ENCODE assay signal across 3 cellular contexts in the genomic region with DNA sequence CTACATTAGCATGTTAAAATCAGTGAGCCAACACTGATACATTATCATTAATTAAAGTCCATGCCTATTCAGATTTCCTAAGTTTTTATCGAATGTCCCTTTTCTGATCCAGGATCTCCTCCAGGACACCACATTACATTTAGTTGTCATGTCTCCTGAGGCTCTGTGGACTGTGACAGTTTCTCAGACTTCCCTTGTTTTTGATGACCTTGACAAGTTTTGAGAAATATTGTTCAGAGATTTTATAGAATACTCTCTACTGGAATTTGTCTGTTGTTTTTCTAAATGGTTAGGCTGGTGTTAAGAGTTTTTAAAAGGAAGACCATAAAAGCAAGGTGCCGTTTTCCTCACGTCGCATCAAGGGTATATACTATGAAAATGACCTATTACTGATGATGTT.
TF ChIP-seq lines count a peak whose summit lies in the region.

No MANE protein-coding gene starts in this region.

TF ChIP-seq in HepG2, 621 proteins besides CTCF, POLR2A, EP300 and RAD21:
- TF ChIP-seq MAFF (IDR thresholded peaks at IDR 0.05; ENCODE audit: low read depth, low read length) (peak; percentile 25; the same call in 1 of the 2 replicates), MAFK (conservative IDR thresholded peaks at IDR 0.05 in 1 of 2, IDR thresholded peaks at IDR 0.05 in 1 of 2; ENCODE audit: low read length in 2 of 2) (peak; percentile 42 to 51; a peak in 3 of 4 replicates), CC2D1A (CRISPR knock-in tag; IDR thresholded peaks at IDR 0.05) (no peak)
- TF ChIP-seq, protein P1, sequence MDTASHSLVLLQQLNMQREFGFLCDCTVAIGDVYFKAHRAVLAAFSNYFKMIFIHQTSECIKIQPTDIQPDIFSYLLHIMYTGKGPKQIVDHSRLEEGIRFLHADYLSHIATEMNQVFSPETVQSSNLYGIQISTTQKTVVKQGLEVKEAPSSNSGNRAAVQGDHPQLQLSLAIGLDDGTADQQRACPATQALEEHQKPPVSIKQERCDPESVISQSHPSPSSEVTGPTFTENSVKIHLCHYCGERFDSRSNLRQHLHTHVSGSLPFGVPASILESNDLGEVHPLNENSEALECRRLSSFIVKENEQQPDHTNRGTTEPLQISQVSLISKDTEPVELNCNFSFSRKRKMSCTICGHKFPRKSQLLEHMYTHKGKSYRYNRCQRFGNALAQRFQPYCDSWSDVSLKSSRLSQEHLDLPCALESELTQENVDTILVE (CRISPR knock-in tag; IDR thresholded peaks at IDR 0.05), result no peak

TF ChIP-seq in A549, 52 proteins besides CTCF, POLR2A, EP300 and RAD21:
- TF ChIP-seq HOXA7 (CRISPR knock-in tag; IDR thresholded peaks at IDR 0.05), result no peak
- TF ChIP-seq MAFK (IDR thresholded peaks at IDR 0.05; ENCODE audit: partially characterized antibody), result peak; percentile 59

TF ChIP-seq in K562, 482 proteins besides CTCF, POLR2A, EP300 and RAD21:
- TF ChIP-seq SRSF7 (optimal IDR thresholded peaks at IDR 0.05; ENCODE audit: low read depth, low read length), result no peak
- TF ChIP-seq, protein P2, sequence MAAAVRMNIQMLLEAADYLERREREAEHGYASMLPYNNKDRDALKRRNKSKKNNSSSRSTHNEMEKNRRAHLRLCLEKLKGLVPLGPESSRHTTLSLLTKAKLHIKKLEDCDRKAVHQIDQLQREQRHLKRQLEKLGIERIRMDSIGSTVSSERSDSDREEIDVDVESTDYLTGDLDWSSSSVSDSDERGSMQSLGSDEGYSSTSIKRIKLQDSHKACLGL (CRISPR knock-in tag; IDR thresholded peaks at IDR 0.05; ENCODE audit: borderline replicate concordance, poor library complexity, severe bottlenecking), result no peak
- peak; percentile 48; the same call in 1 of the 2 replicates for TF ChIP-seq ZNF316 (IDR thresholded peaks at IDR 0.05)
- TF ChIP-seq ZNF507 (tag; conservative IDR thresholded peaks at IDR 0.05), result no peak
- TF ChIP-seq, protein P3, sequence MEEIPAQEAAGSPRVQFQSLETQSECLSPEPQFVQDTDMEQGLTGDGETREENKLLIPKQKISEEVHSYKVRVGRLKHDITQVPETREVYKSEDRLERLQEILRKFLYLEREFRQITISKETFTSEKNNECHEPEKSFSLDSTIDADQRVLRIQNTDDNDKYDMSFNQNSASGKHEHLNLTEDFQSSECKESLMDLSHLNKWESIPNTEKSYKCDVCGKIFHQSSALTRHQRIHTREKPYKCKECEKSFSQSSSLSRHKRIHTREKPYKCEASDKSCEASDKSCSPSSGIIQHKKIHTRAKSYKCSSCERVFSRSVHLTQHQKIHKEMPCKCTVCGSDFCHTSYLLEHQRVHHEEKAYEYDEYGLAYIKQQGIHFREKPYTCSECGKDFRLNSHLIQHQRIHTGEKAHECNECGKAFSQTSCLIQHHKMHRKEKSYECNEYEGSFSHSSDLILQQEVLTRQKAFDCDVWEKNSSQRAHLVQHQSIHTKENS (CRISPR knock-in tag; IDR thresholded peaks at IDR 0.05), result no peak
- TF ChIP-seq, protein P4, sequence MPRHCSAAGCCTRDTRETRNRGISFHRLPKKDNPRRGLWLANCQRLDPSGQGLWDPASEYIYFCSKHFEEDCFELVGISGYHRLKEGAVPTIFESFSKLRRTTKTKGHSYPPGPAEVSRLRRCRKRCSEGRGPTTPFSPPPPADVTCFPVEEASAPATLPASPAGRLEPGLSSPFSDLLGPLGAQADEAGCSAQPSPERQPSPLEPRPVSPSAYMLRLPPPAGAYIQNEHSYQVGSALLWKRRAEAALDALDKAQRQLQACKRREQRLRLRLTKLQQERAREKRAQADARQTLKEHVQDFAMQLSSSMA (CRISPR knock-in tag; IDR thresholded peaks at IDR 0.05), result no peak
- TF ChIP-seq, protein P5, sequence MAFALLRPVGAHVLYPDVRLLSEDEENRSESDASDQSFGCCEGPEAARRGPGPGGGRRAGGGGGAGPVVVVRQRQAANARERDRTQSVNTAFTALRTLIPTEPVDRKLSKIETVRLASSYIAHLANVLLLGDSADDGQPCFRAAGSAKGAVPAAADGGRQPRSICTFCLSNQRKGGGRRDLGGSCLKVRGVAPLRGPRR (CRISPR knock-in tag; IDR thresholded peaks at IDR 0.05), result no peak
- TF ChIP-seq, protein P6, sequence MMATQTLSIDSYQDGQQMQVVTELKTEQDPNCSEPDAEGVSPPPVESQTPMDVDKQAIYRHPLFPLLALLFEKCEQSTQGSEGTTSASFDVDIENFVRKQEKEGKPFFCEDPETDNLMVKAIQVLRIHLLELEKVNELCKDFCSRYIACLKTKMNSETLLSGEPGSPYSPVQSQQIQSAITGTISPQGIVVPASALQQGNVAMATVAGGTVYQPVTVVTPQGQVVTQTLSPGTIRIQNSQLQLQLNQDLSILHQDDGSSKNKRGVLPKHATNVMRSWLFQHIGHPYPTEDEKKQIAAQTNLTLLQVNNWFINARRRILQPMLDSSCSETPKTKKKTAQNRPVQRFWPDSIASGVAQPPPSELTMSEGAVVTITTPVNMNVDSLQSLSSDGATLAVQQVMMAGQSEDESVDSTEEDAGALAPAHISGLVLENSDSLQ (IDR thresholded peaks at IDR 0.05), result no peak
